8 cellular contexts compared by ENCODE assay signal in genomic region chr1:221887091-221887746, GRCh38.
DNase-seq lines count a peak whose midpoint lies in the region; ATAC-seq and TF ChIP-seq lines count a peak whose summit lies in the region.

No MANE protein-coding gene starts in this region.

- no peak overlapping the region for H3K4me3 ChIP-seq in body of pancreas

- H3K27me3 ChIP-seq in body of pancreas: no peaks in the 10 kb centered on the region

- TF ChIP-seq CTCF in body of pancreas (IDR thresholded peaks at IDR 0.05): peak in 4 of 7 experiments; percentile 3 to 27 (median 6)

- intact Hi-C loops in body of pancreas (cut with DNase I): no loop called here

- ATAC-seq in body of pancreas: peak; percentile 97
- ATAC-seq in left lobe of liver: peak; percentile 95
- ATAC-seq in HG03442 (IDR thresholded peaks at IDR 0.05; ENCODE audit: unreplicated experiment): no peak
- ATAC-seq in GM19035 (IDR thresholded peaks at IDR 0.05; ENCODE audit: unreplicated experiment): no peak

- DNase-seq in A172 (ENCODE audit: low spot score) (peak; percentile 97), HPDE6-E6E7 (ENCODE audit: extremely low spot score) (peak; percentile 84), body of pancreas (peak; percentile 70 to 86 (median 75)), left lobe of liver (ENCODE audit: low spot score) (peak; percentile 60), amygdala (lab: John Stamatoyannopoulos, UW) (no peak)
- no peak for DNase-seq in activated CD4-positive, CD25-positive, alpha-beta regulatory T cell treated with anti-CD3 and anti-CD28 coated beads, Interleukin-2, amount 50 U/mL, for 72 hours

- TF ChIP-seq POLR2A in body of pancreas (IDR thresholded peaks at IDR 0.05): no peak

- H3K27ac ChIP-seq in body of pancreas: no peak overlapping the region

- no peaks in the 10 kb centered on the region for H3K36me3 ChIP-seq in body of pancreas (replicated peaks in 1 of 2; ENCODE audit: insufficient read depth in 1 of 2, low read depth in 2 of 2)

- WGBS in body of pancreas, 2 donors: 42 to 49% methylated on average over 6 to 8 of the region's 8 CpGs

- H3K4me1 ChIP-seq in body of pancreas: peaks cover 5% of the 10 kb centered on the region

- no peaks in the 10 kb centered on the region for H3K9me3 ChIP-seq in body of pancreas

Comparison
In these comparisons a context has a peak if more than half of its experiments do, and no peak if none do; other contexts are left out.
1. DNase-seq: peak in A172 (single experiment), HPDE6-E6E7 (single experiment), body of pancreas (4 of 4) and left lobe of liver (single experiment); none in activated CD4-positive, CD25-positive, alpha-beta regulatory T cell treated with anti-CD3 and anti-CD28 coated beads, Interleukin-2, amount 50 U/mL, for 72 hours (single experiment) and amygdala (0 of 56).
2. ATAC-seq: peak in body of pancreas (single experiment) and left lobe of liver (single experiment); none in HG03442 (single experiment) and GM19035 (single experiment).